1 cellular context compared by ENCODE assay signal in genomic region chr6:42043787-42044475, GRCh38.
A peak's percentile ranks its signal among the peaks of the same experiment; 100 is the strongest.
TF ChIP-seq lines count a peak whose summit lies in the region.

No MANE protein-coding gene starts in this region.

TF ChIP-seq in HepG2, 621 proteins besides CTCF, POLR2A, EP300 and RAD21 (continued from another document and continues in another):
- no peak for TF ChIP-seq HMGXB3 (CRISPR knock-in tag; IDR thresholded peaks at IDR 0.05; ENCODE audit: borderline replicate concordance)
- peak; percentile 94 for TF ChIP-seq ZNF574 (CRISPR knock-in tag; IDR thresholded peaks at IDR 0.05)
- TF ChIP-seq AKAP8 (CRISPR knock-in tag; IDR thresholded peaks at IDR 0.05) = 0 out of 2 replicates have a peak, but pooled peaks have one; percentile 63
- TF ChIP-seq KDM6A (CRISPR knock-in tag; IDR thresholded peaks at IDR 0.05; ENCODE audit: low read depth) = no peak
- TF ChIP-seq HOXA3 (CRISPR knock-in tag; IDR thresholded peaks at IDR 0.05) = peak; percentile 45; the same call in 1 of the 2 replicates
- no peak; the same call in 1 of the 2 replicates for TF ChIP-seq MYC (CRISPR knock-in tag; IDR thresholded peaks at IDR 0.05; ENCODE audit: borderline replicate concordance)
- TF ChIP-seq, protein P1, sequence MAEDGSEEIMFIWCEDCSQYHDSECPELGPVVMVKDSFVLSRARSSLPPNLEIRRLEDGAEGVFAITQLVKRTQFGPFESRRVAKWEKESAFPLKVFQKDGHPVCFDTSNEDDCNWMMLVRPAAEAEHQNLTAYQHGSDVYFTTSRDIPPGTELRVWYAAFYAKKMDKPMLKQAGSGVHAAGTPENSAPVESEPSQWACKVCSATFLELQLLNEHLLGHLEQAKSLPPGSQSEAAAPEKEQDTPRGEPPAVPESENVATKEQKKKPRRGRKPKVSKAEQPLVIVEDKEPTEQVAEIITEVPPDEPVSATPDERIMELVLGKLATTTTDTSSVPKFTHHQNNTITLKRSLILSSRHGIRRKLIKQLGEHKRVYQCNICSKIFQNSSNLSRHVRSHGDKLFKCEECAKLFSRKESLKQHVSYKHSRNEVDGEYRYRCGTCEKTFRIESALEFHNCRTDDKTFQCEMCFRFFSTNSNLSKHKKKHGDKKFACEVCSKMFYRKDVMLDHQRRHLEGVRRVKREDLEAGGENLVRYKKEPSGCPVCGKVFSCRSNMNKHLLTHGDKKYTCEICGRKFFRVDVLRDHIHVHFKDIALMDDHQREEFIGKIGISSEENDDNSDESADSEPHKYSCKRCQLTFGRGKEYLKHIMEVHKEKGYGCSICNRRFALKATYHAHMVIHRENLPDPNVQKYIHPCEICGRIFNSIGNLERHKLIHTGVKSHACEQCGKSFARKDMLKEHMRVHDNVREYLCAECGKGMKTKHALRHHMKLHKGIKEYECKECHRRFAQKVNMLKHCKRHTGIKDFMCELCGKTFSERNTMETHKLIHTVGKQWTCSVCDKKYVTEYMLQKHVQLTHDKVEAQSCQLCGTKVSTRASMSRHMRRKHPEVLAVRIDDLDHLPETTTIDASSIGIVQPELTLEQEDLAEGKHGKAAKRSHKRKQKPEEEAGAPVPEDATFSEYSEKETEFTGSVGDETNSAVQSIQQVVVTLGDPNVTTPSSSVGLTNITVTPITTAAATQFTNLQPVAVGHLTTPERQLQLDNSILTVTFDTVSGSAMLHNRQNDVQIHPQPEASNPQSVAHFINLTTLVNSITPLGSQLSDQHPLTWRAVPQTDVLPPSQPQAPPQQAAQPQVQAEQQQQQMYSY (CRISPR knock-in tag; IDR thresholded peaks at IDR 0.05) = peak; percentile 82
- peak; percentile 77; the same call in 1 of the 2 replicates for TF ChIP-seq CBX5 (CRISPR knock-in tag; IDR thresholded peaks at IDR 0.05; ENCODE audit: borderline replicate concordance)
- no peak for TF ChIP-seq CEBPB (IDR thresholded peaks at IDR 0.05; ENCODE audit: borderline replicate concordance, low read depth, low read length)
- peak; percentile 87 for TF ChIP-seq IRF2 (CRISPR knock-in tag; IDR thresholded peaks at IDR 0.05)
- no peak for TF ChIP-seq KDM1A (CRISPR knock-in tag; IDR thresholded peaks at IDR 0.05)
- TF ChIP-seq ZMYM3 (CRISPR knock-in tag; IDR thresholded peaks at IDR 0.05) = peak; percentile 56; the same call in 1 of the 2 replicates
- no peak for TF ChIP-seq ZNF543 (CRISPR knock-in tag; IDR thresholded peaks at IDR 0.05)
- TF ChIP-seq ZNF839 (CRISPR knock-in tag; IDR thresholded peaks at IDR 0.05; ENCODE audit: borderline replicate concordance) = no peak
- 0 out of 2 replicates have a peak, but pooled peaks have one; percentile 51 for TF ChIP-seq ZNF792 (CRISPR knock-in tag; IDR thresholded peaks at IDR 0.05)
- no peak; the same call in 1 of the 2 replicates for TF ChIP-seq HIVEP1 (CRISPR knock-in tag; IDR thresholded peaks at IDR 0.05)
- no peak for TF ChIP-seq ZNF232 (CRISPR knock-in tag; IDR thresholded peaks at IDR 0.05; ENCODE audit: borderline replicate concordance)
- no peak for TF ChIP-seq POLR2AphosphoS2 (IDR thresholded peaks at IDR 0.05; ENCODE audit: low read depth, low read length)
- TF ChIP-seq KDM5B (CRISPR knock-in tag; IDR thresholded peaks at IDR 0.05; ENCODE audit: borderline replicate concordance) = peak; percentile 41; the same call in 1 of the 2 replicates
- no peak for TF ChIP-seq CCAR2 (optimal IDR thresholded peaks at IDR 0.05; ENCODE audit: low read depth, low read length)
- TF ChIP-seq SMARCC2 (IDR thresholded peaks at IDR 0.05) = no peak
- TF ChIP-seq ZFP90 (CRISPR knock-in tag; IDR thresholded peaks at IDR 0.05; ENCODE audit: borderline replicate concordance) = no peak
- TF ChIP-seq SATB2 (CRISPR knock-in tag; IDR thresholded peaks at IDR 0.05) = no peak
- no peak for TF ChIP-seq ZBTB37 (CRISPR knock-in tag; IDR thresholded peaks at IDR 0.05)
- TF ChIP-seq NFE2 (CRISPR knock-in tag; IDR thresholded peaks at IDR 0.05) = no peak
- no peak; the same call in 1 of the 2 replicates for TF ChIP-seq BCL6 (CRISPR knock-in tag; IDR thresholded peaks at IDR 0.05)
- TF ChIP-seq CCDC6 (CRISPR knock-in tag; IDR thresholded peaks at IDR 0.05) = peak; percentile 68; the same call in 1 of the 2 replicates
- TF ChIP-seq NRL (CRISPR knock-in tag; IDR thresholded peaks at IDR 0.05; ENCODE audit: borderline replicate concordance) = no peak
- peak; percentile 61 for TF ChIP-seq FOXA3 (CRISPR knock-in tag; IDR thresholded peaks at IDR 0.05)
- peak; percentile 87; the same call in 1 of the 2 replicates for TF ChIP-seq ZNF598 (CRISPR knock-in tag; IDR thresholded peaks at IDR 0.05; ENCODE audit: borderline replicate concordance)
- TF ChIP-seq DNMT3B (CRISPR knock-in tag; conservative IDR thresholded peaks at IDR 0.05) = peak; percentile 80; the same call in 1 of the 2 replicates
- TF ChIP-seq KLF16 (CRISPR knock-in tag; IDR thresholded peaks at IDR 0.05) = peak in 1 of 2 experiments; percentile 74; a peak in 2 of 4 replicates
- TF ChIP-seq, protein P2, sequence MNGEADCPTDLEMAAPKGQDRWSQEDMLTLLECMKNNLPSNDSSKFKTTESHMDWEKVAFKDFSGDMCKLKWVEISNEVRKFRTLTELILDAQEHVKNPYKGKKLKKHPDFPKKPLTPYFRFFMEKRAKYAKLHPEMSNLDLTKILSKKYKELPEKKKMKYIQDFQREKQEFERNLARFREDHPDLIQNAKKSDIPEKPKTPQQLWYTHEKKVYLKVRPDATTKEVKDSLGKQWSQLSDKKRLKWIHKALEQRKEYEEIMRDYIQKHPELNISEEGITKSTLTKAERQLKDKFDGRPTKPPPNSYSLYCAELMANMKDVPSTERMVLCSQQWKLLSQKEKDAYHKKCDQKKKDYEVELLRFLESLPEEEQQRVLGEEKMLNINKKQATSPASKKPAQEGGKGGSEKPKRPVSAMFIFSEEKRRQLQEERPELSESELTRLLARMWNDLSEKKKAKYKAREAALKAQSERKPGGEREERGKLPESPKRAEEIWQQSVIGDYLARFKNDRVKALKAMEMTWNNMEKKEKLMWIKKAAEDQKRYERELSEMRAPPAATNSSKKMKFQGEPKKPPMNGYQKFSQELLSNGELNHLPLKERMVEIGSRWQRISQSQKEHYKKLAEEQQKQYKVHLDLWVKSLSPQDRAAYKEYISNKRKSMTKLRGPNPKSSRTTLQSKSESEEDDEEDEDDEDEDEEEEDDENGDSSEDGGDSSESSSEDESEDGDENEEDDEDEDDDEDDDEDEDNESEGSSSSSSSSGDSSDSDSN (CRISPR knock-in tag; IDR thresholded peaks at IDR 0.05) = peak; percentile 46; the same call in 1 of the 2 replicates
- TF ChIP-seq, protein P3, sequence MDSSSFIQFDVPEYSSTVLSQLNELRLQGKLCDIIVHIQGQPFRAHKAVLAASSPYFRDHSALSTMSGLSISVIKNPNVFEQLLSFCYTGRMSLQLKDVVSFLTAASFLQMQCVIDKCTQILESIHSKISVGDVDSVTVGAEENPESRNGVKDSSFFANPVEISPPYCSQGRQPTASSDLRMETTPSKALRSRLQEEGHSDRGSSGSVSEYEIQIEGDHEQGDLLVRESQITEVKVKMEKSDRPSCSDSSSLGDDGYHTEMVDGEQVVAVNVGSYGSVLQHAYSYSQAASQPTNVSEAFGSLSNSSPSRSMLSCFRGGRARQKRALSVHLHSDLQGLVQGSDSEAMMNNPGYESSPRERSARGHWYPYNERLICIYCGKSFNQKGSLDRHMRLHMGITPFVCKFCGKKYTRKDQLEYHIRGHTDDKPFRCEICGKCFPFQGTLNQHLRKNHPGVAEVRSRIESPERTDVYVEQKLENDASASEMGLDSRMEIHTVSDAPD (CRISPR knock-in tag; IDR thresholded peaks at IDR 0.05) = no peak
- TF ChIP-seq THAP11 (CRISPR knock-in tag; IDR thresholded peaks at IDR 0.05) = peak; percentile 69
- no peak for TF ChIP-seq ZNF354B (CRISPR knock-in tag; IDR thresholded peaks at IDR 0.05)
- TF ChIP-seq ZBTB21 (CRISPR knock-in tag; IDR thresholded peaks at IDR 0.05) = no peak
- no peak for TF ChIP-seq HCFC1 (IDR thresholded peaks at IDR 0.05; ENCODE audit: low read depth, low read length)
- TF ChIP-seq SALL1 (CRISPR knock-in tag; IDR thresholded peaks at IDR 0.05) = peak; percentile 52; the same call in 1 of the 2 replicates
- peak; percentile 79 for TF ChIP-seq SAP130 (CRISPR knock-in tag; IDR thresholded peaks at IDR 0.05; ENCODE audit: low read depth)
- 0 out of 2 replicates have a peak, but pooled peaks have one; percentile 16 for TF ChIP-seq CERS6 (CRISPR knock-in tag; IDR thresholded peaks at IDR 0.05)
- no peak for TF ChIP-seq ZIK1 (CRISPR knock-in tag; IDR thresholded peaks at IDR 0.05; ENCODE audit: borderline replicate concordance, low read depth)
- TF ChIP-seq ZNF775 (CRISPR knock-in tag; IDR thresholded peaks at IDR 0.05; ENCODE audit: borderline replicate concordance) = no peak
- no peak for TF ChIP-seq ZNF607 (CRISPR knock-in tag; IDR thresholded peaks at IDR 0.05; ENCODE audit: borderline replicate concordance)
- TF ChIP-seq ZMAT3 (CRISPR knock-in tag; conservative IDR thresholded peaks at IDR 0.05) = no peak
- TF ChIP-seq NFIC (IDR thresholded peaks at IDR 0.05; ENCODE audit: low read length) = no peak
- TF ChIP-seq ZNF503 (CRISPR knock-in tag; IDR thresholded peaks at IDR 0.05) = no peak
- 0 out of 2 replicates have a peak, but pooled peaks have one; percentile 47 for TF ChIP-seq PCBP1 (IDR thresholded peaks at IDR 0.05; ENCODE audit: borderline replicate concordance, low read depth, low read length)
